17 cellular contexts compared by ENCODE assay signal in genomic region chr11:125408281-125408680, GRCh38.
DNase-seq lines count a peak whose midpoint lies in the region; ATAC-seq, FAIRE-seq and TF ChIP-seq lines count a peak whose summit lies in the region.
"Had no signal": no experiment of that assay in that cellular context is flagged by ENCODE, and none has a peak within 500 bp of the region (broad histone marks: within the 10 kb centered on the region; RNA-seq: fewer than 3 reads in every experiment).

No MANE protein-coding gene starts in this region.

- intact Hi-C loops in gastrocnemius medialis (cut with DNase I; ENCODE audit: low total_unique reads): loop anchor here (1.0 to 10.0 kb wide), 2 partner anchors 60 to 797 kb away; no protein-coding TSS in a partner anchor
- intact Hi-C loops in left lung (cut with DNase I): no loop called here
- intact Hi-C loops in OCI-LY7 (cut with micrococcal nuclease; ENCODE audit: unreplicated experiment): no loop called here

- TF ChIP-seq CTCF in H1 (IDR thresholded peaks at IDR 0.05; ENCODE audit: control extremely low read depth in 1 of 3, insufficient read depth in 1 of 3, low read depth in 1 of 3, low read length in 3 of 3) (no peak), nephron (IDR thresholded peaks at IDR 0.05; ENCODE audit: unreplicated experiment in 3 of 3) (no peak), gastrocnemius medialis (IDR thresholded peaks at IDR 0.05 in 4 of 5, conservative IDR thresholded peaks at IDR 0.05 in 1 of 5) (no peak), left lung (IDR thresholded peaks at IDR 0.05) (no peak), OCI-LY7 (conservative IDR thresholded peaks at IDR 0.05; ENCODE audit: low read length) (no peak)

- ATAC-seq in gastrocnemius medialis (no peak), left lung (no peak), HG03175 (IDR thresholded peaks at IDR 0.05; ENCODE audit: unreplicated experiment) (no peak)

- H3K79me1 ChIP-seq in H1 (ENCODE audit: low read depth, low read length): no peaks in the 10 kb centered on the region

- BruUV-seq in OCI-LY7 (replicated peaks; lab: Mats Ljungman, UMichigan): no TSS peak

- H3K27me3 Mint-ChIP-seq in nephron (ENCODE audit: low read depth): peaks cover 7% of the 10 kb centered on the region

- H3K9me2 ChIP-seq in OCI-LY7 (ENCODE audit: insufficient read depth, low read length): no peaks in the 10 kb centered on the region

- H3K36me3 ChIP-seq in H1 (ENCODE audit: control insufficient read depth in 2 of 4, insufficient read depth in 4 of 4, low read length in 3 of 4): no peaks in the 10 kb centered on the region
- H3K36me3 ChIP-seq in gastrocnemius medialis: no peaks in the 10 kb centered on the region
- no peaks in the 10 kb centered on the region for H3K36me3 ChIP-seq in left lung
- H3K36me3 ChIP-seq in OCI-LY7 (ENCODE audit: insufficient read depth, low read length): no peaks in the 10 kb centered on the region

- H4K20me1 ChIP-seq in H1 (replicated peaks in 1 of 2; ENCODE audit: control insufficient read depth in 1 of 2, insufficient read depth in 2 of 2, low read length in 2 of 2) (no peaks in the 10 kb centered on the region), OCI-LY7 (ENCODE audit: insufficient read depth, low read length) (no peaks in the 10 kb centered on the region)

- no peak for TF ChIP-seq RAD21 in H1 (IDR thresholded peaks at IDR 0.05 in 1 of 2, conservative IDR thresholded peaks at IDR 0.05 in 1 of 2; ENCODE audit: low read depth in 2 of 2, low read length in 2 of 2)

- H3K9me3 ChIP-seq in H1 (ENCODE audit: insufficient read depth in 2 of 2, low read depth in 1 of 2, low read length in 1 of 2) (no peaks in the 10 kb centered on the region), gastrocnemius medialis (no peaks in the 10 kb centered on the region), left lung (no peaks in the 10 kb centered on the region), OCI-LY7 (ENCODE audit: low read length) (no peaks in the 10 kb centered on the region)

- peaks cover 0 to 4% (median under 1%) of the 10 kb centered on the region in 4 experiments; a peak in 1 of 7 replicates for H3K27me3 ChIP-seq in H1 (replicated peaks in 1 of 4; ENCODE audit: control insufficient read depth in 3 of 4, extremely low read depth in 1 of 4, insufficient read depth in 3 of 4, low read length in 3 of 4)
- H3K27me3 ChIP-seq in gastrocnemius medialis: no peaks in the 10 kb centered on the region
- H3K27me3 ChIP-seq in left lung: peaks cover 0 to 80% of the 10 kb centered on the region in 2 donors

- no peaks in the 10 kb centered on the region for H3K23me2 ChIP-seq in H1 (ENCODE audit: low read depth, low read length)

- POLR2A ChIA-PET in H1 (lab: Charles Lee; ENCODE audit: partially characterized antibody): interaction anchor here (0.8 kb wide), 1 partner anchor 19 kb away, joined by 3 read pairs; no protein-coding TSS in a partner anchor
- POLR2A ChIA-PET in OCI-LY7 (lab: Charles Lee): no interaction called here

- H3K36me3 Mint-ChIP-seq in nephron (ENCODE audit: low read depth): peaks cover 27% of the 10 kb centered on the region

- no peak overlapping the region for H3K4me3 ChIP-seq in H1 (ENCODE audit: extremely low read depth in 1 of 4, insufficient read depth in 2 of 4, low read depth in 3 of 4, low read length in 4 of 4)
- no peak overlapping the region for H3K4me3 ChIP-seq in gastrocnemius medialis
- H3K4me3 ChIP-seq in left lung: no peak overlapping the region
- H3K4me3 ChIP-seq in OCI-LY7 (ENCODE audit: low read depth, low read length, poor library complexity, severe bottlenecking): no peak overlapping the region

- H3K56ac ChIP-seq in H1 (replicated peaks; ENCODE audit: insufficient read length, low read depth, low read length): no peak overlapping the region

- TF ChIP-seq POLR2A in H1 (IDR thresholded peaks at IDR 0.05; ENCODE audit: control extremely low read depth in 1 of 2, low read depth in 2 of 2, low read length in 2 of 2): no peak
- TF ChIP-seq POLR2A in gastrocnemius medialis (IDR thresholded peaks at IDR 0.05): no peak

- no peak overlapping the region for H4K8ac ChIP-seq in H1 (ENCODE audit: extremely low read depth, insufficient read depth, low read length)

- in situ Hi-C loops in gastrocnemius medialis (cut with MboI; ENCODE audit: low sequenced_read_pairs in 4 of 4): loop anchor here in 1 of 4 donors (10.0 kb wide), 1 partner anchor 243 kb away; the partner anchor contains the start of gene PKNOX2

- no peaks in the 10 kb centered on the region for H3K9me3 Mint-ChIP-seq in nephron
- H3K9me3 Mint-ChIP-seq: CD8-positive, alpha-beta memory T cell had no signal

- DNase-seq in NCI-H1417 (lab: John Stamatoyannopoulos, UW) (peak in 2 of 3 experiments; percentile 53 to 55), NCI-H1417 treated with DMSO at 0.1 percent for 48 hours (lab: John Stamatoyannopoulos, UW) (no peak), H1 (ENCODE audit: low read depth in 1 of 2, low spot score in 2 of 2) (no peak), gastrocnemius medialis (peak in 1 of 2 donors; percentile 44), left lung (no peak), OCI-LY7 (ENCODE audit: low spot score) (no peak)
- DNase-seq: CD8-positive, alpha-beta memory T cell; DND-41; GDM1; NCI-H1092; NCI-H1930; NCI-H2171 treated with DMSO at 0.1 percent for 48 hours had no signal

- H2AFZ ChIP-seq in H1 (ENCODE audit: low read length) (no peak overlapping the region), OCI-LY7 (ENCODE audit: low read length) (no peak overlapping the region)

- TF ChIP-seq EP300 in H1 (IDR thresholded peaks at IDR 0.05; ENCODE audit: borderline replicate concordance in 1 of 2, low read depth in 2 of 2, low read length in 2 of 2): no peak

- CTCF ChIA-PET in H1 (lab: Charles Lee; ENCODE audit: partially characterized antibody): interaction anchor here (0.6 to 3.6 kb wide), 16 partner anchors 10 to 317 kb away, joined by 3 to 17 read pairs (median 4); no protein-coding TSS in a partner anchor
- CTCF ChIA-PET in OCI-LY7 (lab: Charles Lee; ENCODE audit: unreplicated experiment): no interaction called here

- 85% methylated on average over 13 of the region's 13 CpGs; no CpG with 5 or more reads in 1 of the 2 experiments for WGBS in H1 (ENCODE audit: extremely low coverage in 1 of 2, insufficient coverage in 1 of 2, insufficient read length in 1 of 2, insufficient replicate concordance in 2 of 2, low coverage in 1 of 2, low lambda C conversion rate in 2 of 2, missing lambda C conversion rate in 1 of 2), 2 experiments

- H2BK20ac ChIP-seq in H1 (ENCODE audit: low read length): no peak overlapping the region

- no peak overlapping the region for H4K91ac ChIP-seq in H1 (replicated peaks; ENCODE audit: insufficient read length, low read length)

- H3K4me1 Mint-ChIP-seq in nephron: peaks cover 49% of the 10 kb centered on the region

- H4K5ac ChIP-seq in H1 (ENCODE audit: insufficient read length, low read depth, low read length): no peak overlapping the region

- no peak overlapping the region for H2BK120ac ChIP-seq in H1 (replicated peaks; ENCODE audit: low read depth, low read length)

- H3K23ac ChIP-seq in H1 (ENCODE audit: insufficient read length): no peak overlapping the region

- peak overlapping the region; percentile 68; the same call in 1 of the 2 replicates for H2BK12ac ChIP-seq in H1 (ENCODE audit: low read depth, low read length)

- peaks cover 6 to 19% (median 12%) of the 10 kb centered on the region in 4 experiments for H3K4me1 ChIP-seq in H1 (replicated peaks in 1 of 4; ENCODE audit: control insufficient read depth in 3 of 4, insufficient read depth in 4 of 4, low read length in 3 of 4)
- peaks cover 45 to 54% of the 10 kb centered on the region in 2 donors for H3K4me1 ChIP-seq in gastrocnemius medialis
- peaks cover 0 to 10% of the 10 kb centered on the region in 2 donors for H3K4me1 ChIP-seq in left lung
- H3K4me1 ChIP-seq in OCI-LY7 (ENCODE audit: insufficient read depth, low read length, poor library complexity, severe bottlenecking): no peaks in the 10 kb centered on the region

- peak overlapping the region; percentile 17 to 68 (median 67) for H3K27ac Mint-ChIP-seq in nephron
- H3K27ac Mint-ChIP-seq: CD8-positive, alpha-beta memory T cell had no signal

- H2BK5ac ChIP-seq in H1 (ENCODE audit: low read depth, low read length): no peak overlapping the region

- H2BK15ac ChIP-seq in H1 (ENCODE audit: low read length): no peak overlapping the region

- no peak for FAIRE-seq in H1 (lab: Jason Lieb, UNC)
- FAIRE-seq: GM12892 had no signal

- H2AK5ac ChIP-seq in H1 (ENCODE audit: low read depth, low read length): no peak overlapping the region

- no peak overlapping the region for H3K27ac ChIP-seq in H1 (ENCODE audit: low read depth, low read length)
- peak overlapping the region; percentile 48 to 96 (median 74) for H3K27ac ChIP-seq in gastrocnemius medialis
- no peak overlapping the region for H3K27ac ChIP-seq in left lung
- H3K27ac ChIP-seq in OCI-LY7 (ENCODE audit: low read depth, low read length, poor library complexity, severe bottlenecking): no peak overlapping the region
- H3K27ac ChIP-seq: 22Rv1, HL-60 had no signal

- no peak overlapping the region for H3K18ac ChIP-seq in H1 (ENCODE audit: extremely low read depth, low read length)

- no peak overlapping the region for H3K4ac ChIP-seq in H1 (replicated peaks; ENCODE audit: insufficient read length, low read depth, low read length)

- H3K14ac ChIP-seq in H1 (ENCODE audit: insufficient read length): no peak overlapping the region

- no peak overlapping the region for H3K4me3 Mint-ChIP-seq in nephron
- H3K4me3 Mint-ChIP-seq: CD8-positive, alpha-beta memory T cell had no signal

- no peak overlapping the region for H3K9ac ChIP-seq in H1 (replicated peaks in 1 of 4; ENCODE audit: extremely low read depth in 1 of 4, low read depth in 3 of 4, low read length in 3 of 4)

- H3K79me2 ChIP-seq in H1 (ENCODE audit: control insufficient read depth in 1 of 2, insufficient read depth in 2 of 2, low read length in 2 of 2): no peaks in the 10 kb centered on the region
- H3K79me2 ChIP-seq in OCI-LY7 (ENCODE audit: insufficient read depth, low read depth, low read length): no peaks in the 10 kb centered on the region

- H3K4me2 ChIP-seq in H1 (ENCODE audit: insufficient read depth in 1 of 2, low read depth in 2 of 2, low read length in 2 of 2): no peak overlapping the region
- H3K4me2 ChIP-seq in OCI-LY7 (ENCODE audit: low read length): no peak overlapping the region

TF ChIP-seq in H1, 55 proteins besides CTCF, POLR2A, EP300 and RAD21 (continues in another document):
- TF ChIP-seq BRCA1 (IDR thresholded peaks at IDR 0.05; ENCODE audit: low read depth, low read length) (no peak), TCF12 (IDR thresholded peaks at IDR 0.05; ENCODE audit: low read depth, low read length) (no peak), JUN (IDR thresholded peaks at IDR 0.05; ENCODE audit: low read depth, low read length) (no peak), CBX5 (IDR thresholded peaks at IDR 0.05; ENCODE audit: low read depth, low read length) (no peak), PHF8 (conservative IDR thresholded peaks at IDR 0.05; ENCODE audit: low read depth, low read length) (no peak), POU5F1 (IDR thresholded peaks at IDR 0.05; ENCODE audit: low read depth, low read length) (no peak), BCL11A (IDR thresholded peaks at IDR 0.05; ENCODE audit: low read depth in 2 of 2, low read length in 2 of 2) (no peak), EZH2 (IDR thresholded peaks at IDR 0.05; ENCODE audit: low read depth, low read length, severe bottlenecking) (no peak), ZNF274 (IDR thresholded peaks at IDR 0.05; ENCODE audit: borderline replicate concordance, extremely low read depth, low read length) (no peak)

Comparison
In these comparisons a context has a peak if more than half of its experiments do, and no peak if none do; other contexts are left out.
1. DNase-seq: peak in NCI-H1417 (2 of 3); none in NCI-H1417 treated with DMSO at 0.1 percent for 48 hours (single experiment), H1 (0 of 2), left lung (0 of 2) and OCI-LY7 (single experiment).
2. H3K27ac ChIP-seq: peak in gastrocnemius medialis (4 of 4); none in H1 (single experiment), left lung (0 of 2) and OCI-LY7 (single experiment).